In the genomic region with DNA sequence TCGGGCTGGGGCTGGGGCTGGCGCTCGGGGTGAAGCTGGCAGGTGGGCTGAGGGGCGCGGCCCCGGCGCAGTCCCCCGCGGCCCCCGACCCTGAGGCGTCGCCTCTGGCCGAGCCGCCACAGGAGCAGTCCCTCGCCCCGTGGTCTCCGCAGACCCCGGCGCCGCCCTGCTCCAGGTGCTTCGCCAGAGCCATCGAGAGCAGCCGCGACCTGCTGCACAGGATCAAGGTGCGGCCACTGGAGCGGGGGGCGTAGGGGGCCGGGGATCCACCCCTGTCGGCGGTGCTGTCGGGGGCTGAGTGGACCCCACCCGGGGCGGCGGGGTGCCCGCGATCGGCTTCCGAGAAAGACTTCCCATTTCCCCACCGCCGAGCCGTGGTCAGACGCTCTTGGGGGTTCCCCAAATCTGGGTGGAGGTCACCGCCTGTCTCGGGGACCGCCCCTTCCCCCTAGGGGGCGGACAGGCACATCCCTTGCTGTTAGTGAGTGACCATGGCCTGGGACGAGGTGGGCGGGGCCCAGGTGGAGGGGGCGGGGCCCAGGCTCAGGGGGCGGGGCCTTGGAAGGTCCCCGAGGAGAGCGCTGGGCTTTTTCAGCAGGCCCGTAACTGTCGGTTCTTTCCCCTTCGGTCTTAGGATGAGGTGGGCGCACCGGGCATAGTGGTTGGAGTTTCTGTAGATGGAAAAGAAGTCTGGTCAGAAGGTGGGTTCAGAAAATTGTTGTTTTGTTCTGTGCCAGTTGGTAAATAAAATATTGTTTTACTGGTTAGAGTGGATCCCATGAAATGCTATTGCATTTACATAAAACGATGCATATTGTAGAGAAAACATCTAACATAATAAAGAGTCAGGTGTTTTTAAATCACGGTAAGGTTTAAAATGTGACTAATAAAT, we compare ENCODE assay signal across 1 cellular context.
TF ChIP-seq lines count a peak whose summit lies in the region.

No MANE protein-coding gene starts in this region.

TF ChIP-seq in K562, 482 proteins besides CTCF, POLR2A, EP300 and RAD21 (continued from another document):
- TF ChIP-seq PRDM10 (IDR thresholded peaks at IDR 0.05; ENCODE audit: partially characterized antibody) = peak; percentile 30
- no peak for TF ChIP-seq KDM2B (CRISPR knock-in tag; IDR thresholded peaks at IDR 0.05)
- TF ChIP-seq, protein P1, sequence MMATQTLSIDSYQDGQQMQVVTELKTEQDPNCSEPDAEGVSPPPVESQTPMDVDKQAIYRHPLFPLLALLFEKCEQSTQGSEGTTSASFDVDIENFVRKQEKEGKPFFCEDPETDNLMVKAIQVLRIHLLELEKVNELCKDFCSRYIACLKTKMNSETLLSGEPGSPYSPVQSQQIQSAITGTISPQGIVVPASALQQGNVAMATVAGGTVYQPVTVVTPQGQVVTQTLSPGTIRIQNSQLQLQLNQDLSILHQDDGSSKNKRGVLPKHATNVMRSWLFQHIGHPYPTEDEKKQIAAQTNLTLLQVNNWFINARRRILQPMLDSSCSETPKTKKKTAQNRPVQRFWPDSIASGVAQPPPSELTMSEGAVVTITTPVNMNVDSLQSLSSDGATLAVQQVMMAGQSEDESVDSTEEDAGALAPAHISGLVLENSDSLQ (IDR thresholded peaks at IDR 0.05) = peak; percentile 33; the same call in 1 of the 2 replicates
- TF ChIP-seq, protein P2, sequence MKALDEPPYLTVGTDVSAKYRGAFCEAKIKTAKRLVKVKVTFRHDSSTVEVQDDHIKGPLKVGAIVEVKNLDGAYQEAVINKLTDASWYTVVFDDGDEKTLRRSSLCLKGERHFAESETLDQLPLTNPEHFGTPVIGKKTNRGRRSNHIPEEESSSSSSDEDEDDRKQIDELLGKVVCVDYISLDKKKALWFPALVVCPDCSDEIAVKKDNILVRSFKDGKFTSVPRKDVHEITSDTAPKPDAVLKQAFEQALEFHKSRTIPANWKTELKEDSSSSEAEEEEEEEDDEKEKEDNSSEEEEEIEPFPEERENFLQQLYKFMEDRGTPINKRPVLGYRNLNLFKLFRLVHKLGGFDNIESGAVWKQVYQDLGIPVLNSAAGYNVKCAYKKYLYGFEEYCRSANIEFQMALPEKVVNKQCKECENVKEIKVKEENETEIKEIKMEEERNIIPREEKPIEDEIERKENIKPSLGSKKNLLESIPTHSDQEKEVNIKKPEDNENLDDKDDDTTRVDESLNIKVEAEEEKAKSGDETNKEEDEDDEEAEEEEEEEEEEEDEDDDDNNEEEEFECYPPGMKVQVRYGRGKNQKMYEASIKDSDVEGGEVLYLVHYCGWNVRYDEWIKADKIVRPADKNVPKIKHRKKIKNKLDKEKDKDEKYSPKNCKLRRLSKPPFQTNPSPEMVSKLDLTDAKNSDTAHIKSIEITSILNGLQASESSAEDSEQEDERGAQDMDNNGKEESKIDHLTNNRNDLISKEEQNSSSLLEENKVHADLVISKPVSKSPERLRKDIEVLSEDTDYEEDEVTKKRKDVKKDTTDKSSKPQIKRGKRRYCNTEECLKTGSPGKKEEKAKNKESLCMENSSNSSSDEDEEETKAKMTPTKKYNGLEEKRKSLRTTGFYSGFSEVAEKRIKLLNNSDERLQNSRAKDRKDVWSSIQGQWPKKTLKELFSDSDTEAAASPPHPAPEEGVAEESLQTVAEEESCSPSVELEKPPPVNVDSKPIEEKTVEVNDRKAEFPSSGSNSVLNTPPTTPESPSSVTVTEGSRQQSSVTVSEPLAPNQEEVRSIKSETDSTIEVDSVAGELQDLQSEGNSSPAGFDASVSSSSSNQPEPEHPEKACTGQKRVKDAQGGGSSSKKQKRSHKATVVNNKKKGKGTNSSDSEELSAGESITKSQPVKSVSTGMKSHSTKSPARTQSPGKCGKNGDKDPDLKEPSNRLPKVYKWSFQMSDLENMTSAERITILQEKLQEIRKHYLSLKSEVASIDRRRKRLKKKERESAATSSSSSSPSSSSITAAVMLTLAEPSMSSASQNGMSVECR (CRISPR knock-in tag; IDR thresholded peaks at IDR 0.05) = peak; percentile 75
- TF ChIP-seq MTA3 (IDR thresholded peaks at IDR 0.05; ENCODE audit: borderline replicate concordance) = 0 out of 2 replicates have a peak, but pooled peaks have one; percentile 59
- no peak for TF ChIP-seq ZNF780A (CRISPR knock-in tag; IDR thresholded peaks at IDR 0.05)
